ENCODE assay signal across 29 cellular contexts in the genomic region with DNA sequence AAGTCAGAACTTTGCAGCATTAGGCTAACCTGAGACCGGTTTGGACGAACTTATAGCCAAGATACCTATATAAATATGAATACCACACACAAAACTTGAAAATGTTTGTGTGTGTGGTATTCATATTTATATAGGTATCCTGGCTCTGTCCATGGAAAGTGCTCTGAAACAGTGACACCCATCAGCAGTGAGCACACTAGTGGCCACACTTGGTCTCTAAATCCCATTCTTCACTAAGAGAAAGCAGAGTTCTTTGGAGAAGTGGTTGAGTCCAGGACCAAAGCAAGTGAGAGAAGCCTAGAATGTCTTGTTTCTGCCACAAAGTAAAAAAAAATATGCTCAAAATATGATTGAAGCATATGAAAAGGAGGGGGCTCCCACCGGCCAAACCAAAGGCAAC.
"Had no signal": no experiment of that assay in that cellular context is flagged by ENCODE, and none has a peak within 500 bp of the region (broad histone marks: within the 10 kb centered on the region; RNA-seq: fewer than 3 reads in every experiment).

No MANE protein-coding gene starts in this region.

- H3K36me3 ChIP-seq: stomach, suprapubic skin, thoracic aorta, thyroid gland, tibial artery, tibial nerve, transverse colon, upper lobe of left lung, upper lobe of right lung, uterus, vagina had no signal

- H3K36me3 Mint-ChIP-seq: stimulated activated memory B cell treated with anti-CD40 and anti-IgM and Interleukin-4, amounts not matched to agents 10 μg/mL and 1 μg/mL and 100 μg/mL, for 72 hours; stimulated activated naive B cell treated with anti-CD40 and anti-IgM and Interleukin-4, amounts not matched to agents 10 μg/mL and 1 μg/mL and 100 μg/mL, for 72 hours; type B pancreatic cell had no signal

- H3K4me1 Mint-ChIP-seq: stimulated activated effector memory CD8-positive, alpha-beta T cell treated with anti-CD3 and anti-CD28 coated beads, Interleukin-12 subunit alpha, Interleukin-12 subunit beta, amount 100 ng/mL, for 72 hours; stimulated activated memory B cell treated with anti-CD40 and anti-IgM and Interleukin-4, amounts not matched to agents 10 μg/mL and 1 μg/mL and 100 μg/mL, for 72 hours; stimulated activated naive B cell treated with anti-CD40 and anti-IgM and Interleukin-4, amounts not matched to agents 10 μg/mL and 1 μg/mL and 100 μg/mL, for 72 hours; stimulated activated naive CD8-positive, alpha-beta T cell treated with anti-CD3 and anti-CD28 coated beads, Interleukin-15, amount 100 ng/mL, for 72 hours had no signal

- H3K27ac ChIP-seq: stomach, suprapubic skin, testis, thoracic aorta, thyroid gland, tibial artery, tibial nerve, transverse colon, upper lobe of left lung, upper lobe of right lung, uterus, vagina had no signal

- H3K4me1 ChIP-seq: stomach, suprapubic skin, thyroid gland, tibial artery, transverse colon, upper lobe of left lung, upper lobe of right lung, vagina had no signal

- DNase-seq: stimulated activated CD4-positive, alpha-beta T cell treated with anti-CD3 and anti-CD28 coated beads, Interleukin-2, amount 100 ng/mL, for 48 hours; stimulated activated CD4-positive, alpha-beta T cell treated with anti-CD3 and anti-CD28 coated beads, Interleukin-4, amount 100 ng/mL, for 1 hour; stimulated activated CD4-positive, alpha-beta T cell treated with anti-CD3 and anti-CD28 coated beads, Interleukin-4, amount 100 ng/mL, for 24 hours; stimulated activated CD4-positive, alpha-beta T cell treated with anti-CD3 and anti-CD28 coated beads, Interleukin-4, amount 100 ng/mL, for 4 hours; stimulated activated CD8-positive, alpha-beta memory T cell treated with anti-CD3 and anti-CD28 coated beads, Interleukin-4, amount 100 ng/mL, for 48 hours; stimulated activated naive B cell treated with anti-CD40 and anti-IgM and Interleukin-4, amounts not matched to agents 10 μg/mL and 1 μg/mL and 100 μg/mL, for 72 hours; stimulated activated naive CD4-positive, alpha-beta T cell; stimulated activated naive CD4-positive, alpha-beta T cell treated with Interleukin-2 at 50 U/mL for 16 hours; stimulated activated naive CD8-positive, alpha-beta T cell treated with anti-CD3 and anti-CD28 coated beads, Interleukin-15, amount 100 ng/mL, for 72 hours; stimulated activated naive CD8-positive, alpha-beta T cell treated with anti-CD3 and anti-CD28 coated beads, Interleukin-15, Interleukin-2, amounts not matched to agents 100 U/mL and 50 U/mL, for 24 hours; stomach; substantia nigra; testis; thyroid gland; tibial artery; transverse colon; trophoblast cell; upper lobe of left lung; upper lobe of right lung; uterus had no signal

- H3K27me3 ChIP-seq: testis, thyroid gland, tibial artery, tibial nerve, transverse colon, upper lobe of left lung, upper lobe of right lung, uterus, vagina had no signal

- H3K4me3 Mint-ChIP-seq: stimulated activated effector memory CD8-positive, alpha-beta T cell treated with anti-CD3 and anti-CD28 coated beads, Interleukin-12 subunit alpha, Interleukin-12 subunit beta, amount 100 ng/mL, for 72 hours; stimulated activated memory B cell treated with anti-CD40 and anti-IgM and Interleukin-4, amounts not matched to agents 10 μg/mL and 1 μg/mL and 100 μg/mL, for 72 hours; stimulated activated naive B cell treated with anti-CD40 and anti-IgM and Interleukin-4, amounts not matched to agents 10 μg/mL and 1 μg/mL and 100 μg/mL, for 72 hours; stimulated activated naive CD8-positive, alpha-beta T cell treated with anti-CD3 and anti-CD28 coated beads, Interleukin-15, amount 100 ng/mL, for 72 hours; stimulated activated naive CD8-positive, alpha-beta T cell treated with anti-CD3 and anti-CD28 coated beads, Interleukin-15, Interleukin-2, amounts not matched to agents 100 ng/mL and 50 ng/mL, for 24 hours; type B pancreatic cell had no signal

- H3K27ac Mint-ChIP-seq: stimulated activated effector memory CD8-positive, alpha-beta T cell treated with anti-CD3 and anti-CD28 coated beads, Interleukin-12 subunit alpha, Interleukin-12 subunit beta, amount 100 ng/mL, for 72 hours; stimulated activated memory B cell treated with anti-CD40 and anti-IgM and Interleukin-4, amounts not matched to agents 10 μg/mL and 1 μg/mL and 100 μg/mL, for 72 hours; stimulated activated naive B cell treated with anti-CD40 and anti-IgM and Interleukin-4, amounts not matched to agents 10 μg/mL and 1 μg/mL and 100 μg/mL, for 72 hours; stimulated activated naive CD8-positive, alpha-beta T cell treated with anti-CD3 and anti-CD28 coated beads, Interleukin-15, amount 100 ng/mL, for 72 hours; stimulated activated naive CD8-positive, alpha-beta T cell treated with anti-CD3 and anti-CD28 coated beads, Interleukin-15, Interleukin-2, amounts not matched to agents 100 ng/mL and 50 ng/mL, for 24 hours; type B pancreatic cell had no signal

- H3K9me3 Mint-ChIP-seq: stimulated activated effector memory CD8-positive, alpha-beta T cell treated with anti-CD3 and anti-CD28 coated beads, Interleukin-12 subunit alpha, Interleukin-12 subunit beta, amount 100 ng/mL, for 72 hours had no signal

- FAIRE-seq: urothelium cell line had no signal

- ATAC-seq: stimulated activated effector memory CD8-positive, alpha-beta T cell treated with anti-CD3 and anti-CD28 coated beads, Interleukin-12 subunit alpha, Interleukin-12 subunit beta, amount 100 ng/mL, for 72 hours; stimulated activated memory B cell treated with anti-CD40 and anti-IgM and Interleukin-4, amounts not matched to agents 10 μg/mL and 1 μg/mL and 100 μg/mL, for 72 hours; stimulated activated naive B cell treated with anti-CD40 and anti-IgM and Interleukin-4, amounts not matched to agents 10 μg/mL and 1 μg/mL and 100 μg/mL, for 72 hours; stimulated activated naive CD8-positive, alpha-beta T cell treated with anti-CD3 and anti-CD28 coated beads, Interleukin-15, amount 100 ng/mL, for 72 hours; stimulated activated naive CD8-positive, alpha-beta T cell treated with anti-CD3 and anti-CD28 coated beads, Interleukin-15, Interleukin-2, amounts not matched to agents 100 U/mL and 50 U/mL, for 24 hours; upper lobe of right lung had no signal

- H3K4me3 ChIP-seq: stomach, suprapubic skin, testis, thoracic aorta, thyroid gland, tibial artery, tibial nerve, transverse colon, upper lobe of left lung, upper lobe of right lung, uterus, vagina had no signal

- H3K9me3 ChIP-seq: suprapubic skin, testis, thoracic aorta, thyroid gland, upper lobe of right lung, vagina had no signal
